Comparison of ENCODE assay signal across 8 cellular contexts in the genomic region with DNA sequence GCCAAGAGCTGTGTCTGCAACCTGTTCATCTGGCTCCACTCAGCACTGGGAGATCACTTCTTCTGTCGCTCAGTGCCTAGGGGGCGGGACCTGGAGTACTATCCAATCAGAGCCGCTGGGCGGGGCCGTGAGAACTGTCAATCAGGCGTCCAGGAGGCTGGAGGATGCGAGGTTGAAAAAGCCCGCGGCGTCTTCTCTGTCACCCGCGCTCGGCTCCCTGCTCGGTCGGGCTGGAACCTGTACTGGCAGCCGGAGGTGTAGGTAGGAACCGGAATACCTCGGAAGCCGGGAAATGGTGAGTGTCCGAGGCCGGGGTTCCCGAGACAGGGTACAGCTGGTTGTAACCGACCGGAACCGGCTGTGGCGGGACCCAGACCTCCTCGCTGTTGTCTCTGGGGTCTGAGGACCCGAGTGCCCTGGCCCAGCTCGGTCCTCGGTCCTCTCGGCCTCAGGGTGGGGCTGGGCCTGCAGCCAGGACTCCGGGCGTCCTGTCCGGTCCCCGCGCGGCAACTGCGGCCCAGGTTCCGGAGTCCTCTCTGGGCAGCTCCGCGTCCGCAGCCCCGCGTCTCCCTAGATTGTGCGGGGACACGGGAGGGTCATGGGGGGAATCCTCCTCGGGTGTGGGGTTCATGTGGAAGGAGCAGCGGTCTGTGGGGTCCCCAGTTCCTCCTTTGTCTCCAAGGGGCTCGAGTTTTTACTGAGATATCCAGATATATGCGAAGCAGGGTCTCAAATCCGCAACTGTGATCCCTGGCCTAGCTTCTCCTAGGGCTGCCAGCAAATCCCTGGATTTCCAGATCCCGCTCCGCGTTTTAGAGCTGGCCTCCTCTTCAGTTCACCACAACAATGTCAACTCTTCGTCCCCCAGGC. TPM values are rescaled to one million over a fixed set of nuclear protein-coding genes. Genes with fewer than 3 reads are reported as not detected.
A peak's percentile ranks its signal among the peaks of the same experiment; 100 is the strongest.
DNase-seq lines count a peak whose midpoint lies in the region; ATAC-seq and TF ChIP-seq lines count a peak whose summit lies in the region.

No MANE protein-coding gene starts in this region.

- H3K27me3 Mint-ChIP-seq in T-helper 17 cell: peaks cover 11% of the 10 kb centered on the region

- H3K27me3 ChIP-seq in right cardiac atrium (ENCODE audit: control insufficient read depth, insufficient read depth) (no peaks in the 10 kb centered on the region), uterus (no peaks in the 10 kb centered on the region)

- POLR2A ChIA-PET in GM10248 (lab: Yijun Ruan, JAX): no interaction called here

- no peaks in the 10 kb centered on the region for H3K4me1 Mint-ChIP-seq in T-helper 17 cell

- H3K4me3 Mint-ChIP-seq in T-helper 17 cell: peak overlapping the region; percentile 80

- CTCF ChIA-PET in GM10248 (lab: Yijun Ruan, JAX): interaction anchor here (1.2 to 2.1 kb wide), 3 partner anchors 60 to 284 kb away, joined by 4 to 5 read pairs (median 4); no protein-coding TSS in a partner anchor

- peak; percentile 97 for ATAC-seq in HG02763 (IDR thresholded peaks at IDR 0.05; ENCODE audit: unreplicated experiment)
- peak; percentile 100 for ATAC-seq in T-helper 17 cell
- peak; percentile 99 for ATAC-seq in right cardiac atrium

- intact Hi-C loops in right cardiac atrium (cut with DNase I) (no loop called here), uterus (cut with DNase I; ENCODE audit: low total_unique reads) (no loop called here)

- H3K36me3 Mint-ChIP-seq in T-helper 17 cell (ENCODE audit: low read depth): no peaks in the 10 kb centered on the region

- H3K4me3 ChIP-seq in right cardiac atrium (ENCODE audit: low read length) (peak overlapping the region; percentile 76), uterus (peak overlapping the region; percentile 39 to 43)

- WGBS in right cardiac atrium: under 1% methylated on average over 55 of the region's 55 CpGs

- H3K36me3 ChIP-seq in uterus: no peaks in the 10 kb centered on the region

- TF ChIP-seq CTCF in GM10248 (IDR thresholded peaks at IDR 0.05; ENCODE audit: control extremely low read depth, extremely low read depth, low read depth, missing control alignments) (no peak), uterus (IDR thresholded peaks at IDR 0.05) (no peak)

- DNase-seq in GM10248 (ENCODE audit: extremely low spot score): peak; percentile 97
- peak; percentile 91 for DNase-seq in NCI-H1417 treated with DMSO at 0.1 percent for 48 hours (lab: John Stamatoyannopoulos, UW)
- DNase-seq in T-helper 17 cell: peak; percentile 56 to 76 (median 60)
- peak; percentile 4 to 95 (median 81) for DNase-seq in anterior cingulate cortex (lab: John Stamatoyannopoulos, UW)
- peak; percentile 95 to 99 (median 98) for DNase-seq in right cardiac atrium
- peak; percentile 64 for DNase-seq in pulmonary artery endothelial cell (ENCODE audit: low read depth, low spot score)
- peak; percentile 94 to 95 for DNase-seq in uterus

- H3K27ac ChIP-seq in right cardiac atrium (ENCODE audit: low read length): no peak overlapping the region
- H3K27ac ChIP-seq in uterus: peak overlapping the region in 1 of 2 donors; percentile 2

- no peak for TF ChIP-seq POLR2A in uterus (IDR thresholded peaks at IDR 0.05)

- no peak overlapping the region for H3K27ac Mint-ChIP-seq in T-helper 17 cell

- H3K4me1 ChIP-seq in right cardiac atrium (ENCODE audit: control insufficient read depth, insufficient read depth, low read length): no peaks in the 10 kb centered on the region
- no peaks in the 10 kb centered on the region for H3K4me1 ChIP-seq in uterus

- H3K9me3 ChIP-seq in T-helper 17 cell (ENCODE audit: control insufficient read depth, low read length, poor library complexity, severe bottlenecking): no peaks in the 10 kb centered on the region
- no peaks in the 10 kb centered on the region for H3K9me3 ChIP-seq in right cardiac atrium (ENCODE audit: control insufficient read depth, low read length)
- no peaks in the 10 kb centered on the region for H3K9me3 ChIP-seq in uterus

RNA-seq across cellular contexts. Expression of gene ZNF627, which starts 42.6 kb away (rescaled TPM):
- total RNA-seq in T-helper 17 cell: 1 to 10 TPM; 4.9 to 6.0 TPM
- 1 to 10 TPM; 6.4 to 7.3 (median 7.0) TPM for total RNA-seq in right cardiac atrium
- 4.2 TPM for polyA plus RNA-seq in right cardiac atrium
- 18.8 and 20.5 TPM in 2 replicates for total RNA-seq in pulmonary artery endothelial cell
- total RNA-seq in uterus: 10 to 100 TPM; 20.6 to 70.6 (median 36.0) TPM
